In genomic region chr18:32566960-32567359, GRCh38 we compare ENCODE assay signal across 21 cellular contexts.
"Had no signal": no experiment of that assay in that cellular context is flagged by ENCODE, and none has a peak within 500 bp of the region (broad histone marks: within the 10 kb centered on the region; RNA-seq: fewer than 3 reads in every experiment).

No MANE protein-coding gene starts in this region.

- ATAC-seq: effector memory CD8-positive, alpha-beta T cell; esophagus mucosa; foreskin keratinocyte; gastroesophageal sphincter; heart right ventricle; left cardiac atrium; left lobe of liver; left ventricle myocardium superior; lower lobe of right lung; naive thymus-derived CD8-positive, alpha-beta T cell had no signal

- H3K36me3 ChIP-seq: gastroesophageal sphincter, heart right ventricle, lower lobe of right lung had no signal

- H3K4me1 Mint-ChIP-seq: endodermal cell; memory B cell; naive B cell; naive thymus-derived CD8-positive, alpha-beta T cell had no signal

- H3K27ac ChIP-seq: epithelial cell of prostate, foreskin keratinocyte, gastroesophageal sphincter, heart right ventricle, lower lobe of right lung had no signal

- H3K9me3 ChIP-seq: gastroesophageal sphincter, lower lobe of right lung had no signal

- H3K9me3 Mint-ChIP-seq: dendritic cell treated with granulocyte-macrophage colony-stimulating factor and Interleukin-4, amounts not matched to agents 40 ng/mL and 50 ng/mL, for 4 days; effector memory CD8-positive, alpha-beta T cell; memory B cell had no signal

- DNase-seq: cortex of kidney; effector CD8-positive, alpha-beta T cell; effector memory CD8-positive, alpha-beta T cell; endodermal cell; erythroblast; foreskin keratinocyte; heart right ventricle; hippocampal formation; left cardiac atrium; left ventricle myocardium superior; lower lobe of right lung; mesendoderm; midbrain; naive B cell; naive thymus-derived CD8-positive, alpha-beta T cell had no signal

- H3K4me3 Mint-ChIP-seq: dendritic cell treated with granulocyte-macrophage colony-stimulating factor and Interleukin-4, amounts not matched to agents 40 ng/mL and 50 ng/mL, for 4 days; effector memory CD8-positive, alpha-beta T cell; endodermal cell; memory B cell; naive B cell; naive thymus-derived CD8-positive, alpha-beta T cell had no signal

- H3K36me3 Mint-ChIP-seq: memory B cell, naive B cell had no signal

- H3K27me3 ChIP-seq: gastroesophageal sphincter, heart right ventricle had no signal

- H3K4me1 ChIP-seq: foreskin keratinocyte, gastroesophageal sphincter, heart right ventricle, lower lobe of right lung had no signal

- H3K27ac Mint-ChIP-seq: dendritic cell treated with granulocyte-macrophage colony-stimulating factor and Interleukin-4, amounts not matched to agents 40 ng/mL and 50 ng/mL, for 4 days; effector memory CD8-positive, alpha-beta T cell; endodermal cell; memory B cell; naive B cell; naive thymus-derived CD8-positive, alpha-beta T cell had no signal

- H3K27me3 Mint-ChIP-seq: dendritic cell treated with granulocyte-macrophage colony-stimulating factor and Interleukin-4, amounts not matched to agents 40 ng/mL and 50 ng/mL, for 4 days; effector memory CD8-positive, alpha-beta T cell had no signal

- H3K4me3 ChIP-seq: gastroesophageal sphincter, heart right ventricle, lower lobe of right lung had no signal
